In genomic region chr9:128245293-128246151, GRCh38 we compare ENCODE assay signal across 10 cellular contexts. TPM values are rescaled to one million over a fixed set of nuclear protein-coding genes. Genes with fewer than 3 reads are reported as not detected.
DNase-seq lines count a peak whose midpoint lies in the region; ATAC-seq, FAIRE-seq and TF ChIP-seq lines count a peak whose summit lies in the region.
"Had no signal": no experiment of that assay in that cellular context is flagged by ENCODE, and none has a peak within 500 bp of the region (broad histone marks: within the 10 kb centered on the region; RNA-seq: fewer than 3 reads in every experiment).

No MANE protein-coding gene starts in this region.

- dilution Hi-C loops in endothelial cell of umbilical vein (cut with MboI; ENCODE audit: extremely low pct_ligation_motif_present, low sequenced_read_pairs), result no loop called here

- no peak for TF ChIP-seq POLR2A in endothelial cell of umbilical vein (IDR thresholded peaks at IDR 0.05; ENCODE audit: low read depth, low read length)

- H3K9me3 ChIP-seq in endothelial cell of umbilical vein (replicated peaks; ENCODE audit: control insufficient read depth, insufficient read depth, low read length) (no peaks in the 10 kb centered on the region), PC-3 (ENCODE audit: low read length) (no peaks in the 10 kb centered on the region), HAP-1 (no peaks in the 10 kb centered on the region)

- no peaks in the 10 kb centered on the region for H3K9me3 Mint-ChIP-seq in naive B cell
- H3K9me3 Mint-ChIP-seq: memory B cell had no signal

- CTCF ChIA-PET in endothelial cell of umbilical vein (lab: Charles Lee), result interaction anchor here (1.4 kb wide), 1 partner anchor 10 kb away, joined by 3 read pairs; no protein-coding TSS in a partner anchor
- CTCF ChIA-PET in PC-3 (lab: Charles Lee), result interaction anchor here (0.6 kb wide), 1 partner anchor 9 kb away, joined by 4 read pairs; no protein-coding TSS in a partner anchor

- BruUV-seq in endothelial cell of umbilical vein (replicated peaks; lab: Mats Ljungman, UMichigan) (no TSS peak), PC-3 (replicated peaks; lab: Mats Ljungman, UMichigan) (no TSS peak)

- TF ChIP-seq CTCF in endothelial cell of umbilical vein (IDR thresholded peaks at IDR 0.05; ENCODE audit: extremely low read depth in 1 of 2, insufficient read depth in 1 of 2, low read depth in 1 of 2, low read length in 2 of 2) (no peak), PC-3 (conservative IDR thresholded peaks at IDR 0.05; ENCODE audit: low read depth, low read length) (no peak)

- peak; percentile 79 for FAIRE-seq in endothelial cell of umbilical vein (lab: Jason Lieb, UNC)

- POLR2A ChIA-PET in endothelial cell of umbilical vein (lab: Charles Lee), result interaction anchor here (1.4 kb wide), 1 partner anchor 10 kb away, joined by 3 read pairs; no protein-coding TSS in a partner anchor
- POLR2A ChIA-PET in PC-3 (lab: Charles Lee; ENCODE audit: unreplicated experiment), result no interaction called here

- H3K9me2 ChIP-seq in PC-3 (replicated peaks; ENCODE audit: low read length), result no peaks in the 10 kb centered on the region

- no peaks in the 10 kb centered on the region for H4K20me1 ChIP-seq in endothelial cell of umbilical vein (replicated peaks; ENCODE audit: control insufficient read depth, extremely low read depth, insufficient read depth, low read length)
- no peaks in the 10 kb centered on the region for H4K20me1 ChIP-seq in PC-3 (ENCODE audit: low read length)

- in situ Hi-C loops in HAP-1 (cut with MboI; ENCODE audit: low sequenced_read_pairs), result no loop called here

- H3K9ac ChIP-seq in endothelial cell of umbilical vein (replicated peaks; ENCODE audit: extremely low read depth, insufficient read depth, low read length), result no peak overlapping the region
- H3K9ac ChIP-seq in PC-3 (ENCODE audit: low read length), result no peak overlapping the region

- H3K4me2 ChIP-seq in endothelial cell of umbilical vein (ENCODE audit: insufficient read depth, low read length), result peak overlapping the region; percentile 42
- no peak overlapping the region for H3K4me2 ChIP-seq in PC-3 (ENCODE audit: low read length)

- H2AFZ ChIP-seq in endothelial cell of umbilical vein (ENCODE audit: low read depth, low read length) (peak overlapping the region; percentile 35), PC-3 (ENCODE audit: low read length) (no peak overlapping the region)

- H3K4me3 Mint-ChIP-seq in naive B cell, result no peak overlapping the region
- H3K4me3 Mint-ChIP-seq: memory B cell had no signal

- H3K36me3 ChIP-seq in endothelial cell of umbilical vein (ENCODE audit: control insufficient read depth in 2 of 2, extremely low read depth in 1 of 2, insufficient read depth in 2 of 2, low read length in 2 of 2), result no peaks in the 10 kb centered on the region
- no peaks in the 10 kb centered on the region for H3K36me3 ChIP-seq in PC-3 (ENCODE audit: low read depth, low read length)
- peaks cover 2% of the 10 kb centered on the region; the same call in 1 of the 2 replicates for H3K36me3 ChIP-seq in HAP-1 (replicated peaks)

- H3K4me1 ChIP-seq in endothelial cell of umbilical vein (ENCODE audit: control insufficient read depth, extremely low read depth, insufficient read depth, low read length) (peaks cover 13% of the 10 kb centered on the region), PC-3 (ENCODE audit: insufficient read depth, low read length) (no peaks in the 10 kb centered on the region), HAP-1 (no peaks in the 10 kb centered on the region)

- DNase-seq in EH (ENCODE audit: low read depth) (peak; percentile 81), NOMO-1 treated with dmso at 0.1 percent for 144 hours (lab: John Stamatoyannopoulos, UW; ENCODE audit: unreplicated experiment) (peak; percentile 17), endothelial cell of umbilical vein (ENCODE audit: low read depth, low spot score) (peak; percentile 61), naive B cell (no peak), RPMI8226 (no peak), NCI-H2081 (lab: John Stamatoyannopoulos, UW) (no peak), PC-3 (no peak), HAP-1 (ENCODE audit: low spot score in 2 of 2) (no peak)
- DNase-seq: T-helper 9 cell had no signal

- no peak for ATAC-seq in naive B cell (ENCODE audit: low read depth in 2 of 2)
- ATAC-seq in PC-3, result no peak

- no peaks in the 10 kb centered on the region for H3K36me3 Mint-ChIP-seq in naive B cell
- H3K36me3 Mint-ChIP-seq: memory B cell had no signal

- intact Hi-C loops in endothelial cell of umbilical vein (cut with micrococcal nuclease) (no loop called here), PC-3 (cut with micrococcal nuclease) (no loop called here)

- H3K4me1 Mint-ChIP-seq in naive B cell, result peaks cover 16 to 28% (median 16%) of the 10 kb centered on the region in 3 donors

- H3F3A ChIP-seq in PC-3 (ENCODE audit: low read length, unreplicated experiment), result no peaks in the 10 kb centered on the region

- H3K79me2 ChIP-seq in endothelial cell of umbilical vein (ENCODE audit: control insufficient read depth, insufficient read depth, low read length), result no peaks in the 10 kb centered on the region
- H3K79me2 ChIP-seq in PC-3 (ENCODE audit: low read length), result no peaks in the 10 kb centered on the region

- no peaks in the 10 kb centered on the region for H3K9me1 ChIP-seq in endothelial cell of umbilical vein (replicated peaks; ENCODE audit: control insufficient read depth, extremely low read depth, insufficient read depth, low read length)

- H3K4me3 ChIP-seq in endothelial cell of umbilical vein (replicated peaks in 1 of 3; ENCODE audit: insufficient read depth in 1 of 3, low read depth in 1 of 3, low read length in 3 of 3) (no peak overlapping the region), PC-3 (ENCODE audit: low read length) (no peak overlapping the region), HAP-1 (no peak overlapping the region)

- H3K27ac Mint-ChIP-seq in naive B cell, result peak overlapping the region in 4 of 6 donors; percentile 45 to 80 (median 60)
- H3K27ac Mint-ChIP-seq: memory B cell had no signal

- no peaks in the 10 kb centered on the region for H3K27me3 ChIP-seq in endothelial cell of umbilical vein (ENCODE audit: control insufficient read depth in 2 of 2, insufficient read depth in 2 of 2, low read length in 2 of 2)
- no peaks in the 10 kb centered on the region for H3K27me3 ChIP-seq in PC-3 (ENCODE audit: low read length)
- H3K27me3 ChIP-seq in HAP-1 (ENCODE audit: low read depth), result no peaks in the 10 kb centered on the region

- H3K27ac ChIP-seq in endothelial cell of umbilical vein (ENCODE audit: insufficient read depth, low read depth, low read length) (no peak overlapping the region), PC-3 (ENCODE audit: low read length) (no peak overlapping the region)

- peaks cover 11 to 36% (median 28%) of the 10 kb centered on the region in 3 donors for H3K27me3 Mint-ChIP-seq in naive B cell

TF ChIP-seq in endothelial cell of umbilical vein, 7 proteins besides CTCF, POLR2A, EP300 and RAD21 (continues in another document):
- TF ChIP-seq POLR2AphosphoS5 (IDR thresholded peaks at IDR 0.05; ENCODE audit: insufficient read depth, low read depth, low read length), result peak; percentile 19

RNA-seq across cellular contexts. Expression of gene GOLGA2, which starts 30.3 kb away (rescaled TPM):
- total RNA-seq in endothelial cell of umbilical vein, result 107 and 114 TPM in 2 replicates
- polyA plus RNA-seq in endothelial cell of umbilical vein, result 42.3 and 52.3 TPM in 2 replicates
- 60.9 and 63.1 TPM in 2 replicates for polyA plus RNA-seq in endothelial cell of umbilical vein (2011; cell fraction: cytosol; rRNA removed)
- 168 and 171 TPM in 2 replicates for polyA plus RNA-seq in endothelial cell of umbilical vein (2011; cell fraction: nucleus; rRNA removed)
- 62.3 and 70.7 TPM in 2 replicates for polyA plus RNA-seq in endothelial cell of umbilical vein (2012)
- polyA minus RNA-seq in endothelial cell of umbilical vein, result 76.1 and 77.9 TPM in 2 replicates
- 13.6 TPM for polyA minus RNA-seq in endothelial cell of umbilical vein (2011; cell fraction: cytosol; rRNA and poly(A)+ RNA removed)
- polyA minus RNA-seq in endothelial cell of umbilical vein (2011; cell fraction: nucleus; rRNA and poly(A)+ RNA removed), result 71.3 and 78.5 TPM in 2 replicates
- 10 to 100 TPM in 1 of 6 donors, 1 to 10 TPM in 5; 4.6 to 10.3 (median 8.1) TPM for polyA plus RNA-seq in naive B cell (ENCODE audit: low read depth in 6 of 6)
- total RNA-seq in PC-3 (2014; rRNA removed), result 60.5 and 86.1 TPM in 2 replicates

RNA-seq across cellular contexts. Expression of gene SWI5, which starts 30.6 kb away (rescaled TPM):
- total RNA-seq in endothelial cell of umbilical vein (21.2 and 25.2 TPM in 2 replicates), PC-3 (2014; rRNA removed) (63.1 and 66.8 TPM in 2 replicates)
- polyA plus RNA-seq in endothelial cell of umbilical vein (58.0 and 62.0 TPM in 2 replicates), naive B cell (ENCODE audit: low read depth in 6 of 6) (10 to 100 TPM; 22.6 to 33.7 (median 26.3) TPM)
- 76.4 and 82.8 TPM in 2 replicates for polyA plus RNA-seq in endothelial cell of umbilical vein (2011; cell fraction: cytosol; rRNA removed)
- polyA plus RNA-seq in endothelial cell of umbilical vein (2011; cell fraction: nucleus; rRNA removed), result 23.2 and 25.4 TPM in 2 replicates
- polyA plus RNA-seq in endothelial cell of umbilical vein (2012), result 38.5 and 41.5 TPM in 2 replicates
- polyA minus RNA-seq in endothelial cell of umbilical vein, result 17.0 and 20.1 TPM in 2 replicates
- polyA minus RNA-seq in endothelial cell of umbilical vein (2011; cell fraction: cytosol; rRNA and poly(A)+ RNA removed), result 28.7 TPM
- 3.7 and 4.8 TPM in 2 replicates for polyA minus RNA-seq in endothelial cell of umbilical vein (2011; cell fraction: nucleus; rRNA and poly(A)+ RNA removed)

RNA-seq across cellular contexts. Expression of gene DNM1, which starts 42.3 kb away (rescaled TPM):
- total RNA-seq in endothelial cell of umbilical vein, result 2.9 and 7.9 TPM in 2 replicates
- polyA plus RNA-seq in endothelial cell of umbilical vein, result 0.59 TPM in 2 replicates
- 0.21 and 0.28 TPM in 2 replicates for polyA plus RNA-seq in endothelial cell of umbilical vein (2011; cell fraction: cytosol; rRNA removed)
- polyA plus RNA-seq in endothelial cell of umbilical vein (2011; cell fraction: nucleus; rRNA removed), result 2.7 and 3.9 TPM in 2 replicates
- polyA plus RNA-seq in endothelial cell of umbilical vein (2012), result 0.75 and 1.3 TPM in 2 replicates
- 1.3 and 1.8 TPM in 2 replicates for polyA minus RNA-seq in endothelial cell of umbilical vein
- 1.6 TPM for polyA minus RNA-seq in endothelial cell of umbilical vein (2011; cell fraction: cytosol; rRNA and poly(A)+ RNA removed)
- polyA minus RNA-seq in endothelial cell of umbilical vein (2011; cell fraction: nucleus; rRNA and poly(A)+ RNA removed), result 2.1 and 2.2 TPM in 2 replicates
- polyA plus RNA-seq in naive B cell (ENCODE audit: low read depth in 6 of 6), result under 1 TPM in 4 of 6 donors, not detected in 2; 0.15 to 0.49 (median 0.20) TPM
- 24.1 and 36.4 TPM in 2 replicates for total RNA-seq in PC-3 (2014; rRNA removed)

RNA-seq across cellular contexts. Expression of gene CIZ1, which starts 54.1 kb away (rescaled TPM):
- total RNA-seq in endothelial cell of umbilical vein (143 and 150 TPM in 2 replicates), PC-3 (2014; rRNA removed) (46.1 and 67.7 TPM in 2 replicates)
- polyA plus RNA-seq in endothelial cell of umbilical vein (88.3 and 97.2 TPM in 2 replicates), naive B cell (ENCODE audit: low read depth in 6 of 6) (10 to 100 TPM in 2 of 6 donors, 1 to 10 TPM in 4; 5.6 to 34.6 (median 9.9) TPM)
- polyA plus RNA-seq in endothelial cell of umbilical vein (2011; cell fraction: cytosol; rRNA removed), result 61.2 and 64.5 TPM in 2 replicates
- 129 and 141 TPM in 2 replicates for polyA plus RNA-seq in endothelial cell of umbilical vein (2011; cell fraction: nucleus; rRNA removed)
- 106 and 126 TPM in 2 replicates for polyA plus RNA-seq in endothelial cell of umbilical vein (2012)
- polyA minus RNA-seq in endothelial cell of umbilical vein, result 72.8 and 92.2 TPM in 2 replicates
- 89.1 TPM for polyA minus RNA-seq in endothelial cell of umbilical vein (2011; cell fraction: cytosol; rRNA and poly(A)+ RNA removed)
- 32.6 and 40.5 TPM in 2 replicates for polyA minus RNA-seq in endothelial cell of umbilical vein (2011; cell fraction: nucleus; rRNA and poly(A)+ RNA removed)

Comparison
In these comparisons a context has a peak if more than half of its experiments do, and no peak if none do; other contexts are left out.
1. DNase-seq: peak in EH (single experiment), NOMO-1 treated with dmso at 0.1 percent for 144 hours (single experiment) and endothelial cell of umbilical vein (single experiment); none in naive B cell (single experiment), RPMI8226 (single experiment), NCI-H2081 (0 of 2), PC-3 (single experiment) and HAP-1 (0 of 2).